In the genomic region with DNA sequence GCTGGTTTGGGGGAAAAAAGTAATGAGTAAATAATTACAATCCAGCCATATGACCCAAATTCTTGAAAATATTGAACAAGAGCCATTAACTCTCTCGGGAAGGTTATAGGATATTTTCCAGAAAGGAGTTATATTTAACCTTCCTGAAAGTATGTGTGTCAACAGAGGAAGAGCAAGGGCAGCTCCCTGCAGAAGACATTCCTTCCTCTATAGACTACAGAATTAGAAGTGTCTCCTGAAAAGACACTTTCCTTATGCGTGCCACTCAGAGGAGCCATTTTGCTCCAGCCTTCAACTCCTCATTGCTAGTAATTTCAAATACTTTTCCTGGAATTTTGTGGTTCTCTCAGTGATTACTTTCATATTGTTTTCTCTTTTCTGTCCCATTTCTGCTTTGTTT, we compare ENCODE assay signal across 19 cellular contexts.
"Had no signal": no experiment of that assay in that cellular context is flagged by ENCODE, and none has a peak within 500 bp of the region (broad histone marks: within the 10 kb centered on the region; RNA-seq: fewer than 3 reads in every experiment).

No MANE protein-coding gene starts in this region.

- H3K27ac ChIP-seq: left lung, pancreas, right lobe of liver had no signal

- ATAC-seq: activated CD8-positive, alpha-beta T cell treated with anti-CD3 and anti-CD28 coated beads for 36 hours; activated naive CD8-positive, alpha-beta T cell treated with anti-CD3 and anti-CD28 coated beads, Interleukin-2, amount 50 U/mL, for 24 hours; activated T-cell treated with anti-CD3 and anti-CD28 coated beads, Interleukin-2, amount 50 U/mL, for 4 hours; activated T-helper 17 cell treated with anti-CD3 and anti-CD28 coated beads, Interleukin-2, amount 50 U/mL, for 72 hours; left lung; pancreas; right lobe of liver; stimulated activated effector memory CD8-positive, alpha-beta T cell treated with anti-CD3 and anti-CD28 coated beads, Interleukin-12 subunit alpha, Interleukin-12 subunit beta, amount 100 ng/mL, for 72 hours had no signal

- H3K36me3 ChIP-seq: left lung, pancreas, right lobe of liver, tibial nerve had no signal

- H3K4me3 ChIP-seq: left lung, pancreas, right lobe of liver, tibial nerve had no signal

- H3K4me1 ChIP-seq: left lung, pancreas, right lobe of liver had no signal

- H3K27me3 ChIP-seq: left lung, pancreas, right lobe of liver, tibial nerve had no signal

- H3K9me3 ChIP-seq: left lung, pancreas, right lobe of liver, tibial nerve had no signal

- DNase-seq: activated B cell treated with CpG ODN at 0.5 μM for 24 hours; activated CD4-positive, alpha-beta T cell treated with anti-CD3 and anti-CD28 coated beads, Interleukin-2, amount 50 U/mL, for 1 hour; activated CD8-positive, alpha-beta T cell treated with anti-CD3 and anti-CD28 coated beads for 36 hours; activated naive CD8-positive, alpha-beta T cell treated with anti-CD3 and anti-CD28 coated beads, Interleukin-2, amount 50 U/mL, for 24 hours; activated T-cell treated with anti-CD3 and anti-CD28 coated beads, Interleukin-2, amount 50 U/mL, for 4 hours; cerebellar nuclear complex; cortex of kidney; foreskin fibroblast; kidney glomerular epithelial cell; left lung; naive B cell; pancreas; right lobe of liver; small intestine; stimulated activated CD4-positive, alpha-beta T cell treated with anti-CD3 and anti-CD28 coated beads, Interleukin-4, amount 100 ng/mL, for 24 hours; T-helper 1 cell had no signal
